Comparison of ENCODE assay signal across 20 cellular contexts in genomic region chr18:58190842-58191530, GRCh38.
DNase-seq lines count a peak whose midpoint lies in the region; TF ChIP-seq lines count a peak whose summit lies in the region.
"Had no signal": no experiment of that assay in that cellular context is flagged by ENCODE, and none has a peak within 500 bp of the region (broad histone marks: within the 10 kb centered on the region; RNA-seq: fewer than 3 reads in every experiment).

No MANE protein-coding gene starts in this region.

- TF ChIP-seq CTCF in VCaP (conservative IDR thresholded peaks at IDR 0.05): no peak

- DNase-seq in EH (ENCODE audit: low read depth) (peak; percentile 31), MG63 (peak; percentile 24), kidney tubule cell (ENCODE audit: low spot score) (peak; percentile 41), G401 (ENCODE audit: low spot score) (no peak), NCI-H69 (lab: John Stamatoyannopoulos, UW) (no peak), AML-193 (lab: John Stamatoyannopoulos, UW) (no peak)
- no peak for DNase-seq in activated effector memory CD4-positive, alpha-beta T cell treated with anti-CD3 and anti-CD28 coated beads, Interleukin-2, amount 50 U/mL, for 16 hours
- DNase-seq: activated CD4-positive, alpha-beta memory T cell treated with anti-CD3 and anti-CD28 coated beads for 36 hours; activated CD4-positive, alpha-beta T cell treated with anti-CD3 and anti-CD28 coated beads for 1 hour; activated CD8-positive, alpha-beta memory T cell treated with anti-CD3 and anti-CD28 coated beads, Interleukin-2, amount 50 U/mL, for 48 hours; activated naive CD4-positive, alpha-beta T cell treated with anti-CD3 and anti-CD28 coated beads, Interleukin-2, amount 10 ng/mL, durations not matched to agents 7 days and 5 days; NCI-H1417; NCI-H2029; NCI-H526 treated with DMSO at 0.1 percent for 48 hours; stimulated activated CD4-positive, alpha-beta T cell treated with anti-CD3 and anti-CD28 coated beads, Interleukin-15, amount 100 ng/mL, for 24 hours; substantia nigra; trophoblast cell had no signal

- in situ Hi-C loops in G401 (cut with HindIII; ENCODE audit: low sequenced_read_pairs): no loop called here

- no peaks in the 10 kb centered on the region for H3K36me3 ChIP-seq in MG63

- peak overlapping the region; percentile 8; the same call in 1 of the 2 replicates for H3K27ac ChIP-seq in VCaP
- H3K27ac ChIP-seq: KMS-11, SK-N-MC had no signal

- no peaks in the 10 kb centered on the region for H3K27me3 ChIP-seq in MG63

- no peak overlapping the region for H3K4me3 ChIP-seq in MG63
- H3K4me3 ChIP-seq: SK-N-MC had no signal

- no peaks in the 10 kb centered on the region for H3K9me3 ChIP-seq in MG63

Comparison
In these comparisons a context has a peak if more than half of its experiments do, and no peak if none do; other contexts are left out.
1. DNase-seq: peak in EH (single experiment), MG63 (single experiment) and kidney tubule cell (single experiment); none in activated effector memory CD4-positive, alpha-beta T cell treated with anti-CD3 and anti-CD28 coated beads, Interleukin-2, amount 50 U/mL, for 16 hours (single experiment), G401 (single experiment), NCI-H69 (single experiment) and AML-193 (0 of 2).